In the genomic region with DNA sequence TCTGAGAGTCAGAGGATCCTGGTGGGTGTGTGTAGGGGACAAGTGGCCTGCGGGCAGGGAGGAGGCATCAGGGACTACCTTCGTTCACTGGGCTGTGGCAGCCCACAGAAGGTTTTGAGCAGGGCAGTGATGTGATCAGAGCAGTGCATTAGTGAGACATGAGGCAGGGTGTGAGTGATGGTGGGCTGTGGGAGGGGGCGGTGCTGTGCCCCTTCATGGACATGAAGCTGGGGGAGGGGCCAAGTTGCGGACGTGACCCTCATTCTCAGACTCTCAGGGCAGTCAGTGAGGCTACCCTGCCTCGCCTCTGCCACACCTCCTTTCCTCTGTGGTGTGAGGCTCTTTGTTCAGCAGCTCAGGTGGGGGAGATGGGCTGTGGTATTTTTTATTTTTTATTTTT, we compare ENCODE assay signal across 17 cellular contexts. TPM values are rescaled to one million over a fixed set of nuclear protein-coding genes. Genes with fewer than 3 reads are reported as not detected.
DNase-seq lines count a peak whose midpoint lies in the region; ATAC-seq, FAIRE-seq and TF ChIP-seq lines count a peak whose summit lies in the region.
"Had no signal": no experiment of that assay in that cellular context is flagged by ENCODE, and none has a peak within 500 bp of the region (broad histone marks: within the 10 kb centered on the region; RNA-seq: fewer than 3 reads in every experiment).

No MANE protein-coding gene starts in this region.

- H3K27ac Mint-ChIP-seq in GM23338: peak overlapping the region; percentile 25; the same call in 1 of the 2 replicates
- peak overlapping the region; percentile 73 for H3K27ac Mint-ChIP-seq in dendritic cell treated with granulocyte-macrophage colony-stimulating factor and Interleukin-4, amounts not matched to agents 40 ng/mL and 50 ng/mL, for 4 days
- H3K27ac Mint-ChIP-seq in neural progenitor cell: peak overlapping the region; percentile 75

- H3K4me2 ChIP-seq in A549: peak overlapping the region; percentile 86; the same call in 2 of the 3 replicates
- H3K4me2 ChIP-seq in GM23338: no peak overlapping the region
- no peak overlapping the region for H3K4me2 ChIP-seq in neural progenitor cell

- H3K4me3 ChIP-seq in A549: no peak overlapping the region
- no peak overlapping the region for H3K4me3 ChIP-seq in GM23338
- H3K4me3 ChIP-seq in neural progenitor cell: no peak overlapping the region
- H3K4me3 ChIP-seq in mucosa of descending colon: no peak overlapping the region

- H3K9me3 ChIP-seq in A549 (no peaks in the 10 kb centered on the region), neural progenitor cell (ENCODE audit: low read depth) (no peaks in the 10 kb centered on the region), mucosa of descending colon (no peaks in the 10 kb centered on the region)

- H3K27me3 Mint-ChIP-seq in GM23338 (ENCODE audit: insufficient read depth, low read depth, poor library complexity) (peaks cover 12% of the 10 kb centered on the region), neural progenitor cell (ENCODE audit: insufficient read depth, low read depth) (peaks cover 20% of the 10 kb centered on the region)
- peaks cover 27% of the 10 kb centered on the region for H3K27me3 Mint-ChIP-seq in dendritic cell treated with granulocyte-macrophage colony-stimulating factor and Interleukin-4, amounts not matched to agents 40 ng/mL and 50 ng/mL, for 4 days

- H3K9ac ChIP-seq in neural progenitor cell: no peak overlapping the region

- CTCF ChIA-PET in A549 (lab: Yijun Ruan, JAX): interaction anchor here (0.6 to 8.5 kb wide), 6 partner anchors 23 to 1616 kb away, joined by 3 to 65 read pairs (median 4); no protein-coding TSS in a partner anchor

- TF ChIP-seq EP300 in A549 (IDR thresholded peaks at IDR 0.05): no peak

- H3K36me3 Mint-ChIP-seq in GM23338 (ENCODE audit: low read depth) (no peaks in the 10 kb centered on the region), neural progenitor cell (peaks cover 2% of the 10 kb centered on the region)
- peaks cover 18% of the 10 kb centered on the region for H3K36me3 Mint-ChIP-seq in dendritic cell treated with granulocyte-macrophage colony-stimulating factor and Interleukin-4, amounts not matched to agents 40 ng/mL and 50 ng/mL, for 4 days (ENCODE audit: low read depth)
- H3K36me3 Mint-ChIP-seq: CD4-positive, alpha-beta memory T cell had no signal

- FAIRE-seq in A549 (lab: Jason Lieb, UNC): no peak

- H3K9me3 Mint-ChIP-seq in GM23338 (no peaks in the 10 kb centered on the region), neural progenitor cell (no peaks in the 10 kb centered on the region)
- no peaks in the 10 kb centered on the region for H3K9me3 Mint-ChIP-seq in dendritic cell treated with granulocyte-macrophage colony-stimulating factor and Interleukin-4, amounts not matched to agents 40 ng/mL and 50 ng/mL, for 4 days

- peak overlapping the region in 1 of 2 experiments; percentile 97; a peak in 3 of 6 replicates for H3K27ac ChIP-seq in A549
- no peak overlapping the region for H3K27ac ChIP-seq in GM23338 (ENCODE audit: low read depth)
- H3K27ac ChIP-seq in neural progenitor cell: no peak overlapping the region

- H3F3A ChIP-seq in GM23338 (replicated peaks; ENCODE audit: low read depth) (no peaks in the 10 kb centered on the region), neural progenitor cell (ENCODE audit: low read depth) (no peaks in the 10 kb centered on the region)

- H3K27me3 ChIP-seq in GM23338 (ENCODE audit: insufficient read depth) (no peaks in the 10 kb centered on the region), neural progenitor cell (no peaks in the 10 kb centered on the region)

- TF ChIP-seq CTCF in A549 (IDR thresholded peaks at IDR 0.05) (no peak), GM23338 (conservative IDR thresholded peaks at IDR 0.05; ENCODE audit: low read depth in 2 of 2) (no peak), neural progenitor cell (IDR thresholded peaks at IDR 0.05) (no peak), mucosa of descending colon (IDR thresholded peaks at IDR 0.05) (no peak)

- no peaks in the 10 kb centered on the region for H3K9me2 ChIP-seq in GM23338 (ENCODE audit: insufficient read depth)

- DNase-seq in A549 (ENCODE audit: low read depth in 1 of 2, low spot score in 1 of 2) (no peak), GM23338 (ENCODE audit: low spot score) (no peak), neural progenitor cell (ENCODE audit: low spot score) (no peak), NCI-H2107 (lab: John Stamatoyannopoulos, UW) (no peak), mucosa of descending colon (no peak)
- DNase-seq: Calu3; CD4-positive, alpha-beta memory T cell; DMS79; HCEC 1CT; KBM-7; NCI-H1436; NCI-H2081; NCI-H510A; NCI-H82; PC-3 had no signal

- H3K36me3 ChIP-seq in GM23338 (ENCODE audit: insufficient read depth) (no peaks in the 10 kb centered on the region), neural progenitor cell (no peaks in the 10 kb centered on the region), mucosa of descending colon (ENCODE audit: low read depth) (no peaks in the 10 kb centered on the region)

- H3K4me3 Mint-ChIP-seq in GM23338: no peak overlapping the region; the same call in 2 of the 3 replicates
- no peak overlapping the region for H3K4me3 Mint-ChIP-seq in dendritic cell treated with granulocyte-macrophage colony-stimulating factor and Interleukin-4, amounts not matched to agents 40 ng/mL and 50 ng/mL, for 4 days
- H3K4me3 Mint-ChIP-seq in neural progenitor cell: no peak overlapping the region
- H3K4me3 Mint-ChIP-seq: CD4-positive, alpha-beta memory T cell had no signal

- H2AFZ ChIP-seq in GM23338: no peak overlapping the region
- no peak overlapping the region for H2AFZ ChIP-seq in neural progenitor cell (replicated peaks)

- WGBS in A549 (ENCODE audit: missing lambda C conversion rate): 79% methylated on average over 6 of the region's 6 CpGs

- H3K4me1 Mint-ChIP-seq in GM23338 (peaks cover 28% of the 10 kb centered on the region), neural progenitor cell (peaks cover 48% of the 10 kb centered on the region)
- H3K4me1 Mint-ChIP-seq in dendritic cell treated with granulocyte-macrophage colony-stimulating factor and Interleukin-4, amounts not matched to agents 40 ng/mL and 50 ng/mL, for 4 days (ENCODE audit: low read depth): peaks cover 94% of the 10 kb centered on the region

- H3K4me1 ChIP-seq in A549 (peaks cover 98% of the 10 kb centered on the region), GM23338 (ENCODE audit: insufficient read depth) (peaks cover 7% of the 10 kb centered on the region), neural progenitor cell (peaks cover 32% of the 10 kb centered on the region), mucosa of descending colon (ENCODE audit: low read depth) (peaks cover 20% of the 10 kb centered on the region)

- no peak for TF ChIP-seq RAD21 in A549 (conservative IDR thresholded peaks at IDR 0.05 in 1 of 2, IDR thresholded peaks at IDR 0.05 in 1 of 2)

- intact Hi-C loops in dendritic cell treated with granulocyte-macrophage colony-stimulating factor and Interleukin-4, amounts not matched to agents 40 ng/mL and 50 ng/mL, for 4 days (cut with micrococcal nuclease): no loop called here
- intact Hi-C loops in mucosa of descending colon (cut with DNase I, micrococcal nuclease): no loop called here

- H3K79me2 ChIP-seq in GM23338 (replicated peaks; ENCODE audit: insufficient read depth) (no peaks in the 10 kb centered on the region), neural progenitor cell (ENCODE audit: low read depth) (peaks cover 11% of the 10 kb centered on the region)

- H4K20me1 ChIP-seq in GM23338 (replicated peaks; ENCODE audit: insufficient read depth) (no peaks in the 10 kb centered on the region), neural progenitor cell (ENCODE audit: low read depth) (peaks cover 26% of the 10 kb centered on the region)

- POLR2A ChIA-PET in A549 (lab: Yijun Ruan, JAX): no interaction called here

- no peak for TF ChIP-seq POLR2A in A549 (IDR thresholded peaks at IDR 0.05; ENCODE audit: low read length)

- peak in 1 of 2 experiments; percentile 0; a peak in 1 of 6 replicates for ATAC-seq in A549
- ATAC-seq in GM23338: no peak
- ATAC-seq in HG02678 (IDR thresholded peaks at IDR 0.05; ENCODE audit: unreplicated experiment): no peak
- no peak for ATAC-seq in mucosa of descending colon
- ATAC-seq: PC-3 had no signal

TF ChIP-seq in A549, 52 proteins besides CTCF, POLR2A, EP300 and RAD21:
- TF ChIP-seq SREBF2 (IDR thresholded peaks at IDR 0.05): no peak
- 0 out of 5 replicates have a peak, but pooled peaks of 1 of the 2 experiments have one; percentile 9 for TF ChIP-seq JUN (IDR thresholded peaks at IDR 0.05)
- no peak for TF ChIP-seq ESRRA (IDR thresholded peaks at IDR 0.05; ENCODE audit: borderline replicate concordance, low read length)
- TF ChIP-seq EHF (CRISPR knock-in tag; IDR thresholded peaks at IDR 0.05): no peak

TF ChIP-seq in GM23338, 12 proteins besides CTCF, POLR2A, EP300 and RAD21 (continues in another document):
- no peak for TF ChIP-seq JUNB (IDR thresholded peaks at IDR 0.05; ENCODE audit: unreplicated experiment)
- TF ChIP-seq, protein P1, sequence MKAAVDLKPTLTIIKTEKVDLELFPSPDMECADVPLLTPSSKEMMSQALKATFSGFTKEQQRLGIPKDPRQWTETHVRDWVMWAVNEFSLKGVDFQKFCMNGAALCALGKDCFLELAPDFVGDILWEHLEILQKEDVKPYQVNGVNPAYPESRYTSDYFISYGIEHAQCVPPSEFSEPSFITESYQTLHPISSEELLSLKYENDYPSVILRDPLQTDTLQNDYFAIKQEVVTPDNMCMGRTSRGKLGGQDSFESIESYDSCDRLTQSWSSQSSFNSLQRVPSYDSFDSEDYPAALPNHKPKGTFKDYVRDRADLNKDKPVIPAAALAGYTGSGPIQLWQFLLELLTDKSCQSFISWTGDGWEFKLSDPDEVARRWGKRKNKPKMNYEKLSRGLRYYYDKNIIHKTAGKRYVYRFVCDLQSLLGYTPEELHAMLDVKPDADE (IDR thresholded peaks at IDR 0.05): no peak

RNA-seq across cellular contexts. Expression of a gene that starts 8.9 kb away (rescaled TPM):
- polyA plus RNA-seq in A549 (2011; rRNA removed): 67.4 and 111 TPM in 2 replicates
- 143 and 175 TPM in 2 replicates for polyA plus RNA-seq in A549 (2012; cell fraction: cytosol; rRNA removed)
- polyA plus RNA-seq in A549 (2012; cell fraction: nucleus; rRNA removed): 251 and 331 TPM in 2 replicates
- polyA plus RNA-seq in A549 (2017; fragmentation: RNase III; extraction: RNeasy Plus Mini Kit Qiagen cat#74134 plus additional on column Dnase treatment): 118 to 139 TPM (median 131 TPM) in 3 replicates
- 35.4 and 69.5 TPM in 2 replicates for polyA minus RNA-seq in A549 (2011; rRNA and poly(A)+ RNA removed)
- 4.8 and 7.9 TPM in 2 replicates for total RNA-seq in GM23338 (2014; rRNA removed; shearing (Covaris generic))
- 7.0 and 7.9 TPM in 2 replicates for polyA plus RNA-seq in GM23338 (2016; fragmentation: Nextera tagmentation; extraction: Ambion mirVana)
- total RNA-seq in neural progenitor cell (ENCODE audit: low replicate concordance): 6.8 and 11.6 TPM in 2 replicates
- 10 to 100 TPM in 1 of 3 donors, 1 to 10 TPM in 2; 2.0 to 10.8 (median 4.5) TPM for total RNA-seq in mucosa of descending colon

Comparison
In these comparisons a context has a peak if more than half of its experiments do, and no peak if none do; other contexts are left out.
1. H3K27ac Mint-ChIP-seq: peak in every context shown above with its lines; median percentile 75 in neural progenitor cell; 73 in dendritic cell treated with granulocyte-macrophage colony-stimulating factor and Interleukin-4, amounts not matched to agents 40 ng/mL and 50 ng/mL, for 4 days; 25 in GM23338.